Comparison of ENCODE assay signal across 2 cellular contexts in genomic region chr3:100213891-100214573, GRCh38.
TF ChIP-seq lines count a peak whose summit lies in the region.

No MANE protein-coding gene starts in this region.

TF ChIP-seq in SK-N-SH, 30 proteins besides CTCF, POLR2A, EP300 and RAD21 (continued from another document):
- TF ChIP-seq PBX3 (IDR thresholded peaks at IDR 0.05), result peak; percentile 13; the same call in 1 of the 2 replicates
- TF ChIP-seq, protein P1, sequence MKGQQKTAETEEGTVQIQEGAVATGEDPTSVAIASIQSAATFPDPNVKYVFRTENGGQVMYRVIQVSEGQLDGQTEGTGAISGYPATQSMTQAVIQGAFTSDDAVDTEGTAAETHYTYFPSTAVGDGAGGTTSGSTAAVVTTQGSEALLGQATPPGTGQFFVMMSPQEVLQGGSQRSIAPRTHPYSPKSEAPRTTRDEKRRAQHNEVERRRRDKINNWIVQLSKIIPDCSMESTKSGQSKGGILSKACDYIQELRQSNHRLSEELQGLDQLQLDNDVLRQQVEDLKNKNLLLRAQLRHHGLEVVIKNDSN (IDR thresholded peaks at IDR 0.05; ENCODE audit: borderline replicate concordance, low read depth), result no peak
- no peak for TF ChIP-seq ELF1 (IDR thresholded peaks at IDR 0.05)

TF ChIP-seq in SK-N-SH treated with all-trans-retinoic acid at 6 μM for 48 hours, 23 proteins besides CTCF, POLR2A, EP300 and RAD21 (continued from another document):
- TF ChIP-seq, protein P2, sequence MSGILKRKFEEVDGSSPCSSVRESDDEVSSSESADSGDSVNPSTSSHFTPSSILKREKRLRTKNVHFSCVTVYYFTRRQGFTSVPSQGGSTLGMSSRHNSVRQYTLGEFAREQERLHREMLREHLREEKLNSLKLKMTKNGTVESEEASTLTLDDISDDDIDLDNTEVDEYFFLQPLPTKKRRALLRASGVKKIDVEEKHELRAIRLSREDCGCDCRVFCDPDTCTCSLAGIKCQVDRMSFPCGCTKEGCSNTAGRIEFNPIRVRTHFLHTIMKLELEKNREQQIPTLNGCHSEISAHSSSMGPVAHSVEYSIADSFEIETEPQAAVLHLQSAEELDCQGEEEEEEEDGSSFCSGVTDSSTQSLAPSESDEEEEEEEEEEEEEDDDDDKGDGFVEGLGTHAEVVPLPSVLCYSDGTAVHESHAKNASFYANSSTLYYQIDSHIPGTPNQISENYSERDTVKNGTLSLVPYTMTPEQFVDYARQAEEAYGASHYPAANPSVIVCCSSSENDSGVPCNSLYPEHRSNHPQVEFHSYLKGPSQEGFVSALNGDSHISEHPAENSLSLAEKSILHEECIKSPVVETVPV (CRISPR knock-in tag; IDR thresholded peaks at IDR 0.05), result no peak
- TF ChIP-seq ZNF70 (CRISPR knock-in tag; IDR thresholded peaks at IDR 0.05) (no peak), ZFP30 (CRISPR knock-in tag; IDR thresholded peaks at IDR 0.05) (no peak), RARB (CRISPR knock-in tag; IDR thresholded peaks at IDR 0.05) (no peak), ZNF565 (CRISPR knock-in tag; conservative IDR thresholded peaks at IDR 0.05; ENCODE audit: low read depth) (no peak), ISL1 (CRISPR knock-in tag; IDR thresholded peaks at IDR 0.05) (no peak), PATZ1 (CRISPR knock-in tag; IDR thresholded peaks at IDR 0.05; ENCODE audit: borderline replicate concordance) (no peak), PPARA (CRISPR knock-in tag; IDR thresholded peaks at IDR 0.05; ENCODE audit: borderline replicate concordance) (no peak), ZNF8 (CRISPR knock-in tag; IDR thresholded peaks at IDR 0.05) (no peak), SNAI2 (CRISPR knock-in tag; IDR thresholded peaks at IDR 0.05) (no peak)
